ENCODE assay signal across 8 cellular contexts in the genomic region with DNA sequence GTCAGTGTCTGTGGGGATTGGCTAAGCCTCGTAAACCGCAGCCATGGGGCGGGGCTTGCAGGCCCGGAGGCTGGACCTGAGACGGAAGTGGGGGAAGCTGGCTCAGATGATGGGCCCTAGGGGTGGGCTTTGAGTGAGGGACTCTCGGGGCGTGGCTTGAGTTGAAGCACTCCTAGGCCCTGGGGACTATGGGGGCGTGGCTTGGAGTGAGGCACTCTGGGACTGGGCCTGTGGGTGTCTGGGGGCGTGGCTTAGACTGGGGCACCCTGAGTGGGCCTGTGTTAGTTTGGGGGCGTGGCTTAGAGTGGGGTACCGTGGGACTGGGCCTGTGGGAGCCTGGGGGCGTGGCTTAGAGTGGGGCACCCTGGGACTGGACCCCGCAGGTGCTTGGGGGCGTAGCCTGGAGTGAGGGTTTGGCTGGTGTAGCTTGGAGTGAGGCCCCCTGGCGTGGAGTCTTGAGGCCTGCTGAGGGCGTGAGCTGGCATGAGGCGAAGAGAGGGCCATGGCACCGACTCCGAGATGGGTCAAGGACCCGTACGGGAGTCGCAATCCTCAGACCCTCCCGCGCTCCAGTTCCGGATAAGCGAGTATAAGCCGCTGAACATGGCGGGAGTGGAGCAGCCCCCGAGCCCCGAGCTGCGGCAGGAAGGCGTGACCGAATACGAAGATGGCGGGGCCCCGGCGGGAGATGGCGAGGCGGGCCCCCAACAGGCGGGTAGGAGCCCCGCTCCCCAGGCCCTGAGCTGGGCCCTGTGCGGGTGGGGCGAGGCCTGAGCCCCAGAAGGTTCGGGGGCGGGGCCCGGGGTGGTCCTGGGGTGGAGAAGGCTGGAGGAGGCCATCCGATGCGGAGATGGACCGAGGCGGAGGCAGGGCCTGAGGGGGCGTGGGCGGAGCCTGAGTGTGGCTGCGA. TPM values are rescaled to one million over a fixed set of nuclear protein-coding genes. Genes with fewer than 3 reads are reported as not detected.
DNase-seq lines count a peak whose midpoint lies in the region; ATAC-seq and TF ChIP-seq lines count a peak whose summit lies in the region.

No MANE protein-coding gene starts in this region.

- DNase-seq in BJ (ENCODE audit: low read depth) (peak; percentile 93), GM19240 (ENCODE audit: insufficient read length, low spot score) (peak; percentile 93), NCI-H748 treated with DMSO at 0.1 percent for 48 hours (lab: John Stamatoyannopoulos, UW) (peak; percentile 98), medulla oblongata (ENCODE audit: extremely low spot score) (peak; percentile 99)
- DNase-seq in activated CD8-positive, alpha-beta memory T cell treated with anti-CD3 and anti-CD28 coated beads for 1 hour (ENCODE audit: extremely low read depth in 1 of 2, low read depth in 1 of 2) = peak; percentile 73 to 83
- peak; percentile 92 for DNase-seq in effector CD8-positive, alpha-beta T cell (lab: John Stamatoyannopoulos, UW)
- DNase-seq in stimulated activated CD4-positive, alpha-beta T cell treated with anti-CD3 and anti-CD28 coated beads, TNF-alpha, amount 100 ng/mL, for 4 hours (ENCODE audit: low read depth in 3 of 3) = peak; percentile 68 to 83 (median 83)

- CTCF ChIA-PET in BJ (lab: Yijun Ruan, JAX) = interaction anchor here (0.6 to 1.4 kb wide), 4 partner anchors 10 to 326 kb away, joined by 3 to 6 read pairs (median 4); no protein-coding TSS in a partner anchor

- peak; percentile 43 for TF ChIP-seq CTCF in BJ (IDR thresholded peaks at IDR 0.05; ENCODE audit: insufficient read depth, low read depth, low read length)

- no peaks in the 10 kb centered on the region for H3K36me3 ChIP-seq in BJ (ENCODE audit: control insufficient read depth, insufficient read depth, low read length)

- ATAC-seq in HG03457 (IDR thresholded peaks at IDR 0.05; ENCODE audit: unreplicated experiment) = peak; percentile 86

- H3K27me3 ChIP-seq in BJ (ENCODE audit: control insufficient read depth, insufficient read depth, low read length) = no peaks in the 10 kb centered on the region; the same call in 1 of the 2 replicates

- H3K4me3 ChIP-seq in BJ (ENCODE audit: low read depth, low read length) = peak overlapping the region; percentile 67

- POLR2A ChIA-PET in BJ (lab: Charles Lee) = interaction anchor here (0.6 to 1.1 kb wide), 2 partner anchors 53 to 56 kb away, joined by 3 to 29 read pairs; no protein-coding TSS in a partner anchor

RNA-seq across cellular contexts. Expression of a gene that starts 6.8 kb away (rescaled TPM):
- polyA plus RNA-seq in BJ (2011; rRNA removed) = 3.0 and 4.5 TPM in 2 replicates
- polyA minus RNA-seq in BJ (2011; rRNA and poly(A)+ RNA removed) = 5.7 and 6.6 TPM in 2 replicates

RNA-seq across cellular contexts. Expression of a gene that starts 44.5 kb away (rescaled TPM):
- polyA plus RNA-seq in BJ (2011; rRNA removed) = 0.16 and 0.47 TPM in 2 replicates
- polyA minus RNA-seq in BJ (2011; rRNA and poly(A)+ RNA removed) = 0.57 TPM in 1 of 2 replicates, not detected in the other

RNA-seq across cellular contexts. Expression of a gene that starts 56.6 kb away (rescaled TPM):
- polyA plus RNA-seq in BJ (2011; rRNA removed) = 76.1 and 121 TPM in 2 replicates
- 45.5 and 49.6 TPM in 2 replicates for polyA minus RNA-seq in BJ (2011; rRNA and poly(A)+ RNA removed)

Comparison
In these comparisons a context has a peak if more than half of its experiments do, and no peak if none do; other contexts are left out.
1. Peak in every context shown above with its lines: DNase-seq, ATAC-seq and H3K4me3 ChIP-seq.